Comparison of ENCODE assay signal across 14 cellular contexts in genomic region chr22:37604074-37604473, GRCh38. TPM values are rescaled to one million over a fixed set of nuclear protein-coding genes. Genes with fewer than 3 reads are reported as not detected.
DNase-seq lines count a peak whose midpoint lies in the region; ATAC-seq, FAIRE-seq and TF ChIP-seq lines count a peak whose summit lies in the region.
"Had no signal": no experiment of that assay in that cellular context is flagged by ENCODE, and none has a peak within 500 bp of the region (broad histone marks: within the 10 kb centered on the region; RNA-seq: fewer than 3 reads in every experiment).

No MANE protein-coding gene starts in this region.

- peaks cover 2% of the 10 kb centered on the region for H3K79me2 ChIP-seq in osteoblast (ENCODE audit: insufficient read depth, low read length)

- TF ChIP-seq CTCF in osteoblast (IDR thresholded peaks at IDR 0.05; ENCODE audit: extremely low read depth, low read depth, low read length): no peak

- POLR2A ChIA-PET in T-cell (lab: Charles Lee): interaction anchor here in 1 of 2 donors (0.6 to 0.7 kb wide), 3 partner anchors 12 to 184 kb away, joined by 3 to 6 read pairs (median 4); no protein-coding TSS in a partner anchor

- no peak overlapping the region for H3K4me3 Mint-ChIP-seq in activated naive CD4-positive, alpha-beta T cell treated with anti-CD3 and anti-CD28 coated beads, Interleukin-2, amount 50 U/mL, for 24 hours
- H3K4me3 Mint-ChIP-seq in activated naive CD4-positive, alpha-beta T cell treated with anti-CD3 and anti-CD28 coated beads, Interleukin-2, amount 10 ng/mL, durations not matched to agents 7 days and 5 days: no peak overlapping the region
- peak overlapping the region in 2 of 3 donors; percentile 6 to 69 for H3K4me3 Mint-ChIP-seq in T-cell

- peaks cover 19% of the 10 kb centered on the region for H3K27me3 ChIP-seq in osteoblast (ENCODE audit: insufficient read depth, low read length)
- H3K27me3 ChIP-seq: BLaER1 had no signal

- no peaks in the 10 kb centered on the region for H4K20me1 ChIP-seq in osteoblast (ENCODE audit: insufficient read depth, low read length)
- H4K20me1 ChIP-seq: BLaER1 had no signal

- no peaks in the 10 kb centered on the region for H3K9me3 Mint-ChIP-seq in activated naive CD4-positive, alpha-beta T cell treated with anti-CD3 and anti-CD28 coated beads, Interleukin-2, amount 50 U/mL, for 24 hours
- no peaks in the 10 kb centered on the region for H3K9me3 Mint-ChIP-seq in activated naive CD4-positive, alpha-beta T cell treated with anti-CD3 and anti-CD28 coated beads, Interleukin-2, amount 10 ng/mL, durations not matched to agents 7 days and 5 days
- H3K9me3 Mint-ChIP-seq in T-cell: no peaks in the 10 kb centered on the region

- no peak for DNase-seq in activated naive CD4-positive, alpha-beta T cell treated with anti-CD3 and anti-CD28 coated beads, Interleukin-2, amount 10 ng/mL, durations not matched to agents 7 days and 5 days
- DNase-seq in T-cell: no peak
- DNase-seq in osteoblast (ENCODE audit: insufficient read length, low spot score, missing footprints): peak; percentile 62
- no peak for DNase-seq in frontal cortex (ENCODE audit: low spot score in 2 of 2)
- DNase-seq: 8988T, AML-193, Calu3, DMS 273 treated with DMSO at 0.1 percent for 48 hours, HCEC 1CT had no signal

- H3K27ac ChIP-seq in osteoblast (ENCODE audit: low read depth, low read length): no peak overlapping the region
- H3K27ac ChIP-seq: BLaER1 had no signal

- no peak for FAIRE-seq in frontal cortex (lab: Jason Lieb, UNC)
- FAIRE-seq: HTR-8/SVneo had no signal

- no peaks in the 10 kb centered on the region for H3K9me3 ChIP-seq in osteoblast (ENCODE audit: low read depth, low read length)
- H3K9me3 ChIP-seq: BLaER1 had no signal

- no peak overlapping the region for H3K4me3 ChIP-seq in osteoblast (ENCODE audit: insufficient read depth, low read length)
- H3K4me3 ChIP-seq: BLaER1 had no signal

- H2AFZ ChIP-seq in osteoblast (ENCODE audit: low read length): no peak overlapping the region

- peaks cover 53% of the 10 kb centered on the region for H3K4me1 Mint-ChIP-seq in activated naive CD4-positive, alpha-beta T cell treated with anti-CD3 and anti-CD28 coated beads, Interleukin-2, amount 50 U/mL, for 24 hours
- H3K4me1 Mint-ChIP-seq in activated naive CD4-positive, alpha-beta T cell treated with anti-CD3 and anti-CD28 coated beads, Interleukin-2, amount 10 ng/mL, durations not matched to agents 7 days and 5 days: peaks cover 41% of the 10 kb centered on the region
- H3K4me1 Mint-ChIP-seq in T-cell: peaks cover 45 to 58% (median 55%) of the 10 kb centered on the region in 3 donors

- CTCF ChIA-PET in activated naive CD4-positive, alpha-beta T cell treated with anti-CD3 and anti-CD28 coated beads, Interleukin-2, amount 10 ng/mL, durations not matched to agents 7 days and 5 days (lab: Charles Lee): interaction anchor here (0.6 to 1.1 kb wide), 2 partner anchors 12 to 36 kb away, joined by 3 to 6 read pairs; no protein-coding TSS in a partner anchor
- CTCF ChIA-PET in T-cell (lab: Charles Lee): interaction anchor here (0.7 to 5.8 kb wide), 6 partner anchors 11 to 345 kb away, joined by 4 to 59 read pairs (median 7); no protein-coding TSS in a partner anchor

- H3K27me3 Mint-ChIP-seq in activated naive CD4-positive, alpha-beta T cell treated with anti-CD3 and anti-CD28 coated beads, Interleukin-2, amount 50 U/mL, for 24 hours: no peaks in the 10 kb centered on the region
- peaks cover 52% of the 10 kb centered on the region for H3K27me3 Mint-ChIP-seq in activated naive CD4-positive, alpha-beta T cell treated with anti-CD3 and anti-CD28 coated beads, Interleukin-2, amount 10 ng/mL, durations not matched to agents 7 days and 5 days
- H3K27me3 Mint-ChIP-seq in T-cell: no peaks in the 10 kb centered on the region

- ATAC-seq in T-cell (replicated peaks in 1 of 4): no peak

- no peaks in the 10 kb centered on the region for H3K36me3 ChIP-seq in osteoblast (ENCODE audit: insufficient read depth, low read length)
- H3K36me3 ChIP-seq: BLaER1 had no signal

- no peak overlapping the region for H3K4me2 ChIP-seq in osteoblast (ENCODE audit: insufficient read depth, low read length)

- H3K4me1 ChIP-seq in osteoblast (ENCODE audit: insufficient read depth, low read length): peaks cover 18% of the 10 kb centered on the region

- no peaks in the 10 kb centered on the region for H3K36me3 Mint-ChIP-seq in activated naive CD4-positive, alpha-beta T cell treated with anti-CD3 and anti-CD28 coated beads, Interleukin-2, amount 50 U/mL, for 24 hours
- H3K36me3 Mint-ChIP-seq in activated naive CD4-positive, alpha-beta T cell treated with anti-CD3 and anti-CD28 coated beads, Interleukin-2, amount 10 ng/mL, durations not matched to agents 7 days and 5 days: peaks cover 2% of the 10 kb centered on the region
- H3K36me3 Mint-ChIP-seq in T-cell: no peaks in the 10 kb centered on the region

- peak overlapping the region; percentile 76 for H3K27ac Mint-ChIP-seq in activated naive CD4-positive, alpha-beta T cell treated with anti-CD3 and anti-CD28 coated beads, Interleukin-2, amount 50 U/mL, for 24 hours
- no peak overlapping the region for H3K27ac Mint-ChIP-seq in activated naive CD4-positive, alpha-beta T cell treated with anti-CD3 and anti-CD28 coated beads, Interleukin-2, amount 10 ng/mL, durations not matched to agents 7 days and 5 days
- H3K27ac Mint-ChIP-seq in T-cell: no peak overlapping the region

RNA-seq across cellular contexts. Expression of gene GGA1, which starts 4.6 kb away (rescaled TPM):
- total RNA-seq in T-cell (100 to 1,000 TPM in 2 of 5 donors, 10 to 100 TPM in 3; 83.8 to 105 (median 97.7) TPM), osteoblast (36.2 and 38.6 TPM in 2 replicates), frontal cortex (34.2 TPM)

RNA-seq across cellular contexts. Expression of gene LGALS2, which starts 24.2 kb away (rescaled TPM):
- total RNA-seq in T-cell (1 to 10 TPM in 1 of 5 donors, under 1 TPM in 1, not detected in 3; 0.63 to 1.4 TPM), osteoblast (not detected in 2 replicates), frontal cortex (not detected)
- total RNA-seq: Daoy, H4 had no signal

RNA-seq across cellular contexts. Expression of gene SH3BP1, which starts 35.4 kb away (rescaled TPM):
- total RNA-seq in T-cell (100 to 1,000 TPM in 1 of 5 donors, 10 to 100 TPM in 4; 91.3 to 111 (median 93.6) TPM), osteoblast (4.1 and 4.7 TPM in 2 replicates), frontal cortex (0.82 TPM)

RNA-seq across cellular contexts. Expression of gene CDC42EP1, which starts 43.8 kb away (rescaled TPM):
- total RNA-seq in T-cell (under 1 TPM in 3 of 5 donors, not detected in 2; 0.47 to 0.73 (median 0.62) TPM), osteoblast (28.6 and 35.5 TPM in 2 replicates), frontal cortex (1.6 TPM)

RNA-seq across cellular contexts. Expression of gene PDXP, which starts 54.4 kb away (rescaled TPM):
- total RNA-seq in T-cell: 10 to 100 TPM in 3 of 5 donors, 1 to 10 TPM in 2; 3.1 to 11.3 (median 10.7) TPM
- 5.0 and 5.8 TPM in 2 replicates for total RNA-seq in osteoblast
- 44.0 TPM for total RNA-seq in frontal cortex

Comparison
In these comparisons a context has a peak if more than half of its experiments do, and no peak if none do; other contexts are left out.
1. H3K4me3 Mint-ChIP-seq: peak in T-cell (2 of 3); none in activated naive CD4-positive, alpha-beta T cell treated with anti-CD3 and anti-CD28 coated beads, Interleukin-2, amount 50 U/mL, for 24 hours (single experiment) and activated naive CD4-positive, alpha-beta T cell treated with anti-CD3 and anti-CD28 coated beads, Interleukin-2, amount 10 ng/mL, durations not matched to agents 7 days and 5 days (single experiment).
2. RNA of gene SH3BP1, which starts 35.4 kb away (total RNA-seq): 91.3 to 111 TPM in T-cell; 4.1 to 4.7 TPM in osteoblast and 0.82 TPM in frontal cortex (single experiment); every median in the first group is over 10 times any median in the second.